9 cellular contexts compared by ENCODE assay signal in the genomic region with DNA sequence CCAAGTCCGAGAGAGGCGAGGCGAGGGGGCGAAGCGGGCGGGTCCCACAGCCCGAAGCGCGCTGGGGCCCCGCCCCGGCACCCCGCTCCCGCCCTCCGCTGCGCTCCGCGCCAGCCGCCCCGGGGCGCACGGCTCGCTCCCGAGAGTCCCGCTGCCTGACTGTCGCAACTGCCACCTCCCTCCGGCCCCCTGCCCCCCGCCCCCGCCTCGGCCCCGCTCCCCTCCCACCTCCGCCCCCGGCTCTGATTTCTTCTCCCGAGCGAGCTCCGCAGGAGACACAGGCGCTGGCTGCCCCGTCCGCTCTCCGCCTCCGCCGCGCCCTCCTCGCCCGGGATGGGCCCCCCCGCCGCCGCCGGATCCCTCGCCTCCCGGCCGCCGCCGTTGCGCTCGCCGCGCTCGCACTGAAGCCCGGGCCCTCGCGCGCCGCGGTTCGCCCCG. TPM values are rescaled to one million over a fixed set of nuclear protein-coding genes. Genes with fewer than 3 reads are reported as not detected.
A peak's percentile ranks its signal among the peaks of the same experiment; 100 is the strongest.
DNase-seq lines count a peak whose midpoint lies in the region; ATAC-seq and TF ChIP-seq lines count a peak whose summit lies in the region.
"Had no signal": no experiment of that assay in that cellular context is flagged by ENCODE, and none has a peak within 500 bp of the region (broad histone marks: within the 10 kb centered on the region; RNA-seq: fewer than 3 reads in every experiment).

A gene (plus strand): TSS at position 250 of the 438 bp plus-strand sequence. CDS start 233 bp downstream, outside the sequence.

- peak; percentile 37 for ATAC-seq in omental fat pad (ENCODE audit: low FRiP score)
- ATAC-seq in GM21786 (IDR thresholded peaks at IDR 0.05; ENCODE audit: unreplicated experiment): no peak

- H3F3A ChIP-seq in MM.1S (ENCODE audit: insufficient read depth, low read length): no peaks in the 10 kb centered on the region

- H3K9me2 ChIP-seq in MM.1S (replicated peaks; ENCODE audit: insufficient read depth, low read length) (no peaks in the 10 kb centered on the region), Karpas-422 (replicated peaks; ENCODE audit: insufficient read depth, low read length) (no peaks in the 10 kb centered on the region)

- H3K9me3 ChIP-seq in MM.1S (replicated peaks; ENCODE audit: insufficient read depth, low read length): no peaks in the 10 kb centered on the region
- H3K9me3 ChIP-seq in Karpas-422 (ENCODE audit: low read length): no peaks in the 10 kb centered on the region

- no peak within 1 kb of the TSS for H2AFZ ChIP-seq in MM.1S (ENCODE audit: low read length)
- H2AFZ ChIP-seq in Karpas-422 (ENCODE audit: low read length): no peak within 1 kb of the TSS

- H3K27ac ChIP-seq in MM.1S (ENCODE audit: low read length) (no peak within 1 kb of the TSS), Karpas-422 (ENCODE audit: low read length) (no peak within 1 kb of the TSS)

- H3K36me3 ChIP-seq in MM.1S (replicated peaks; ENCODE audit: insufficient read depth, low read length) (no peaks in the 10 kb centered on the region), Karpas-422 (ENCODE audit: insufficient read depth, low read length) (no peaks in the 10 kb centered on the region)

- H4K20me1 ChIP-seq in MM.1S (ENCODE audit: insufficient read depth, low read length) (no peaks in the 10 kb centered on the region), Karpas-422 (ENCODE audit: insufficient read depth, low read depth, low read length) (no peaks in the 10 kb centered on the region)

- TF ChIP-seq CTCF in MM.1S (IDR thresholded peaks at IDR 0.05; ENCODE audit: low read length) (no peak), epithelial cell of proximal tubule (conservative IDR thresholded peaks at IDR 0.05; ENCODE audit: low read depth, low read length) (no peak), omental fat pad (IDR thresholded peaks at IDR 0.05) (no peak)

- H3K9ac ChIP-seq in MM.1S (ENCODE audit: low read length) (no peak within 1 kb of the TSS), Karpas-422 (ENCODE audit: low read length) (no peak within 1 kb of the TSS)

- DNase-seq in CD1c-positive myeloid dendritic cell (ENCODE audit: extremely low spot score): peak; percentile 13
- DNase-seq in MM.1S: no peak
- DNase-seq in epithelial cell of proximal tubule (ENCODE audit: low read depth): no peak
- DNase-seq in omental fat pad (ENCODE audit: low spot score): no peak
- DNase-seq in Karpas-422: no peak
- DNase-seq in COR-L47 (lab: John Stamatoyannopoulos, UW): no peak
- DNase-seq in DMS79 (lab: John Stamatoyannopoulos, UW): no peak

- H3K27me3 ChIP-seq in MM.1S (replicated peaks; ENCODE audit: insufficient read depth, low read length): peaks cover 69% of the 10 kb centered on the region
- no peaks in the 10 kb centered on the region for H3K27me3 ChIP-seq in Karpas-422 (ENCODE audit: low read length)

- H3K4me2 ChIP-seq in MM.1S (ENCODE audit: low read depth, low read length): peak within 1 kb of the TSS; percentile 57; the same call in 1 of the 2 replicates
- no peak within 1 kb of the TSS for H3K4me2 ChIP-seq in Karpas-422 (ENCODE audit: low read depth, low read length, poor library complexity, severe bottlenecking)

- H3K79me2 ChIP-seq in MM.1S (ENCODE audit: low read length) (no peaks in the 10 kb centered on the region), Karpas-422 (ENCODE audit: low read length) (no peaks in the 10 kb centered on the region)

- no peak within 1 kb of the TSS for H3K4me3 ChIP-seq in MM.1S (ENCODE audit: low read length)
- peak within 1 kb of the TSS; percentile 40 for H3K4me3 ChIP-seq in epithelial cell of proximal tubule (ENCODE audit: low read depth, low read length)
- H3K4me3 ChIP-seq in Karpas-422 (ENCODE audit: low read length): no peak within 1 kb of the TSS

- H3K4me1 ChIP-seq in MM.1S (ENCODE audit: low read length) (0 out of 2 replicates have a peak, but pooled peaks cover 4% of the 10 kb centered on the region), Karpas-422 (ENCODE audit: low read length) (no peaks in the 10 kb centered on the region)

RNA-seq across cellular contexts. Expression of the gene that starts here (rescaled TPM):
- total RNA-seq in epithelial cell of proximal tubule (not detected in 2 replicates), omental fat pad (1 to 10 TPM in 2 of 4 donors, under 1 TPM in 2; 0.19 to 2.7 (median 0.62) TPM)
- total RNA-seq in Karpas-422 (2014; rRNA removed; shearing (Covaris generic); ENCODE audit: low replicate concordance): 7.8 and 7.9 TPM in 2 replicates
- total RNA-seq: dermis microvascular lymphatic vessel endothelial cell had no signal
